In genomic region chr2:191719938-191720337, GRCh38 we compare ENCODE assay signal across 30 cellular contexts.
"Had no signal": no experiment of that assay in that cellular context is flagged by ENCODE, and none has a peak within 500 bp of the region (broad histone marks: within the 10 kb centered on the region; RNA-seq: fewer than 3 reads in every experiment).

No MANE protein-coding gene starts in this region.

- H3K27ac ChIP-seq: adrenal gland, body of pancreas, esophagus muscularis mucosa, foreskin keratinocyte, gastrocnemius medialis, heart left ventricle had no signal

- H3K9me3 ChIP-seq: adrenal gland, body of pancreas, esophagus muscularis mucosa, gastrocnemius medialis, heart left ventricle had no signal

- H3K36me3 ChIP-seq: adrenal gland, esophagus muscularis mucosa, gastrocnemius medialis, heart left ventricle had no signal

- H3K4me1 ChIP-seq: adrenal gland, body of pancreas, esophagus muscularis mucosa, gastrocnemius medialis, heart left ventricle had no signal

- ATAC-seq: activated CD4-positive, alpha-beta T cell treated with anti-CD3 and anti-CD28 coated beads for 36 hours; activated CD8-positive, alpha-beta memory T cell treated with anti-CD3 and anti-CD28 coated beads, Interleukin-2, amount 10 ng/mL, durations not matched to agents 7 days and 5 days; activated CD8-positive, alpha-beta T cell treated with anti-CD3 and anti-CD28 coated beads, Interleukin-2, amount 10 ng/mL, durations not matched to agents 7 days and 5 days; activated naive CD8-positive, alpha-beta T cell treated with anti-CD3 and anti-CD28 coated beads, Interleukin-2, amount 50 U/mL, for 24 hours; body of pancreas; effector memory CD8-positive, alpha-beta T cell; foreskin keratinocyte; gastrocnemius medialis; heart left ventricle had no signal

- H3K27me3 ChIP-seq: adrenal gland, body of pancreas, esophagus muscularis mucosa, foreskin keratinocyte, gastrocnemius medialis, heart left ventricle had no signal

- H3K4me3 ChIP-seq: adrenal gland, body of pancreas, esophagus muscularis mucosa, gastrocnemius medialis, heart left ventricle had no signal

- DNase-seq: activated CD4-positive, alpha-beta memory T cell treated with anti-CD3 and anti-CD28 coated beads for 36 hours; activated CD4-positive, alpha-beta T cell treated with anti-CD3 and anti-CD28 coated beads for 36 hours; activated CD4-positive, alpha-beta T cell treated with anti-CD3 and anti-CD28 coated beads, Interleukin-2, amount 10 ng/mL, durations not matched to agents 24 days and 14 days; activated CD4-positive, CD25-positive, alpha-beta regulatory T cell; activated CD4-positive, CD25-positive, alpha-beta regulatory T cell treated with anti-CD3 and anti-CD28 coated beads, Interleukin-2, amount 50 U/mL, for 72 hours; activated CD8-positive, alpha-beta memory T cell treated with anti-CD3 and anti-CD28 coated beads, Interleukin-2, amount 10 ng/mL, durations not matched to agents 7 days and 5 days; activated CD8-positive, alpha-beta memory T cell treated with anti-CD3 and anti-CD28 coated beads, Interleukin-2, amount 50 U/mL, for 4 hours; activated CD8-positive, alpha-beta T cell treated with anti-CD3 and anti-CD28 coated beads, Interleukin-2, amount 10 ng/mL, durations not matched to agents 7 days and 5 days; activated effector memory CD4-positive, alpha-beta T cell treated with anti-CD3 and anti-CD28 coated beads, Interleukin-2, amount 50 U/mL, for 16 hours; activated naive CD4-positive, alpha-beta T cell treated with anti-CD3 and anti-CD28 coated beads for 36 hours; activated naive CD8-positive, alpha-beta T cell treated with anti-CD3 and anti-CD28 coated beads for 36 hours; activated naive CD8-positive, alpha-beta T cell treated with anti-CD3 and anti-CD28 coated beads, Interleukin-2, amount 50 U/mL, for 24 hours; activated T-cell treated with anti-CD3 and anti-CD28 coated beads, Interleukin-2, amount 50 U/mL, for 1 hour; activated T-cell treated with anti-CD3 and anti-CD28 coated beads, Interleukin-2, amount 50 U/mL, for 48 hours; adrenal gland; amygdala; aorta; body of pancreas; caudate nucleus; cortex of kidney; dermis blood vessel endothelial cell; effector CD4-positive, alpha-beta T cell; effector memory CD8-positive, alpha-beta T cell; erythroblast; foreskin keratinocyte; gastrocnemius medialis; glutamatergic neuron; heart left ventricle had no signal

- FAIRE-seq: colon had no signal
